Comparison of ENCODE assay signal across 11 cellular contexts in the genomic region with DNA sequence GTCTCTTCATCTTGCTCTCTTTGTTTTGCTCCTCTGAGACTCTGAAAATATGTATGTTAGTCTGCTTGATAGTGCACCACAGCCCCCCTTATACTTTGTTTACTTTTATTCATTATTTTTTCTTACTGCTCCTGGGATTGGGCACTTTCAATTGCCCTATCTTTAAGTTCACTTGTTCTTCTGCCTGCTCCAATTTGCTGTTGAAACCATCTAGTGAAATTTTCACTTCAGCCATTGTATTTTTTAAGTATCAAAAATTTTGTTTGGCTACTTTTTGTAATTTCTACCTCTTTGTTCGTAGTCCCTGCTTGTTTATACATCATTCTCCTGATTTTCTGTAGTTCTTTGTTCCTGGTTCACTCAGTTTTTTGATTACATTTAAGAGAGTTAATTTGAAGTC.
"Had no signal": no experiment of that assay in that cellular context is flagged by ENCODE, and none has a peak within 500 bp of the region (broad histone marks: within the 10 kb centered on the region; RNA-seq: fewer than 3 reads in every experiment).

No MANE protein-coding gene starts in this region.

- H3K9me3 ChIP-seq: HAP-1 had no signal

- H3K9me3 Mint-ChIP-seq: GM23338, HFFc6 had no signal

- H3K27ac Mint-ChIP-seq: GM23338, HFFc6 had no signal

- H3K4me2 ChIP-seq: GM23338 had no signal

- FAIRE-seq: H1, H54 had no signal

- H3K36me3 ChIP-seq: HAP-1 had no signal

- H3K4me3 Mint-ChIP-seq: GM23338, H9, HFFc6 had no signal

- H3K27ac ChIP-seq: GM23248 had no signal

- DNase-seq: GM23248, GOT3, H7, H9, HCEC 1CT, HFFc6 had no signal

- H3K4me3 ChIP-seq: GM23248, GM23338, HAP-1 had no signal

- H3K9ac ChIP-seq: GM23248 had no signal

- H2AFZ ChIP-seq: GM23248, GM23338 had no signal

- H3K4me1 ChIP-seq: HAP-1 had no signal

- ATAC-seq: GM23338, HCT116 had no signal
